Comparison of ENCODE assay signal across 1 cellular context in genomic region chr17:40113110-40113960, GRCh38.
TF ChIP-seq lines count a peak whose summit lies in the region.

No MANE protein-coding gene starts in this region.

TF ChIP-seq in WTC11, 78 proteins besides CTCF, POLR2A, EP300 and RAD21 (continued from another document):
- TF ChIP-seq ZNF532 (CRISPR knock-in tag; IDR thresholded peaks at IDR 0.05; ENCODE audit: borderline replicate concordance) (0 out of 2 replicates have a peak, but pooled peaks have one; percentile 20), MXD4 (CRISPR knock-in tag; IDR thresholded peaks at IDR 0.05; ENCODE audit: borderline replicate concordance) (no peak), ZNF263 (CRISPR knock-in tag; IDR thresholded peaks at IDR 0.05; ENCODE audit: low read depth) (no peak), USF1 (CRISPR knock-in tag; IDR thresholded peaks at IDR 0.05) (peak; percentile 95), TP53 (CRISPR knock-in tag; IDR thresholded peaks at IDR 0.05) (no peak), SMAD3 (CRISPR knock-in tag; IDR thresholded peaks at IDR 0.05; ENCODE audit: borderline replicate concordance) (no peak), SP1 (CRISPR knock-in tag; conservative IDR thresholded peaks at IDR 0.05) (peak; percentile 64), RELA (CRISPR knock-in tag; IDR thresholded peaks at IDR 0.05; ENCODE audit: borderline replicate concordance) (no peak), ZBTB43 (CRISPR knock-in tag; IDR thresholded peaks at IDR 0.05) (no peak), ZBTB21 (CRISPR knock-in tag; IDR thresholded peaks at IDR 0.05; ENCODE audit: borderline replicate concordance) (no peak), ESRRA (CRISPR knock-in tag; IDR thresholded peaks at IDR 0.05; ENCODE audit: borderline replicate concordance) (no peak), ARID4B (CRISPR knock-in tag; IDR thresholded peaks at IDR 0.05; ENCODE audit: borderline replicate concordance) (no peak), HMGXB4 (CRISPR knock-in tag; IDR thresholded peaks at IDR 0.05) (no peak), ERG (CRISPR knock-in tag; IDR thresholded peaks at IDR 0.05) (no peak), NR2C2 (CRISPR knock-in tag; IDR thresholded peaks at IDR 0.05) (no peak), ZSCAN18 (CRISPR knock-in tag; IDR thresholded peaks at IDR 0.05) (no peak), CREB1 (CRISPR knock-in tag; IDR thresholded peaks at IDR 0.05) (no peak), RORB (CRISPR knock-in tag; IDR thresholded peaks at IDR 0.05) (no peak), ZNF317 (CRISPR knock-in tag; IDR thresholded peaks at IDR 0.05; ENCODE audit: borderline replicate concordance, low read depth) (no peak), FOXK1 (CRISPR knock-in tag; IDR thresholded peaks at IDR 0.05) (peak; percentile 86), ZNF671 (CRISPR knock-in tag; IDR thresholded peaks at IDR 0.05) (no peak), TEAD4 (CRISPR knock-in tag; IDR thresholded peaks at IDR 0.05) (no peak), JAZF1 (CRISPR knock-in tag; IDR thresholded peaks at IDR 0.05) (no peak), ZNF121 (CRISPR knock-in tag; IDR thresholded peaks at IDR 0.05) (no peak), E2F5 (CRISPR knock-in tag; IDR thresholded peaks at IDR 0.05) (no peak), MLX (CRISPR knock-in tag; IDR thresholded peaks at IDR 0.05) (no peak), FOXP1 (CRISPR knock-in tag; IDR thresholded peaks at IDR 0.05; ENCODE audit: borderline replicate concordance) (no peak), JUN (CRISPR knock-in tag; IDR thresholded peaks at IDR 0.05) (no peak), ZNF232 (CRISPR knock-in tag; IDR thresholded peaks at IDR 0.05) (no peak), FOXP4 (CRISPR knock-in tag; IDR thresholded peaks at IDR 0.05) (no peak), ATF1 (CRISPR knock-in tag; IDR thresholded peaks at IDR 0.05) (no peak)
